In the genomic region with DNA sequence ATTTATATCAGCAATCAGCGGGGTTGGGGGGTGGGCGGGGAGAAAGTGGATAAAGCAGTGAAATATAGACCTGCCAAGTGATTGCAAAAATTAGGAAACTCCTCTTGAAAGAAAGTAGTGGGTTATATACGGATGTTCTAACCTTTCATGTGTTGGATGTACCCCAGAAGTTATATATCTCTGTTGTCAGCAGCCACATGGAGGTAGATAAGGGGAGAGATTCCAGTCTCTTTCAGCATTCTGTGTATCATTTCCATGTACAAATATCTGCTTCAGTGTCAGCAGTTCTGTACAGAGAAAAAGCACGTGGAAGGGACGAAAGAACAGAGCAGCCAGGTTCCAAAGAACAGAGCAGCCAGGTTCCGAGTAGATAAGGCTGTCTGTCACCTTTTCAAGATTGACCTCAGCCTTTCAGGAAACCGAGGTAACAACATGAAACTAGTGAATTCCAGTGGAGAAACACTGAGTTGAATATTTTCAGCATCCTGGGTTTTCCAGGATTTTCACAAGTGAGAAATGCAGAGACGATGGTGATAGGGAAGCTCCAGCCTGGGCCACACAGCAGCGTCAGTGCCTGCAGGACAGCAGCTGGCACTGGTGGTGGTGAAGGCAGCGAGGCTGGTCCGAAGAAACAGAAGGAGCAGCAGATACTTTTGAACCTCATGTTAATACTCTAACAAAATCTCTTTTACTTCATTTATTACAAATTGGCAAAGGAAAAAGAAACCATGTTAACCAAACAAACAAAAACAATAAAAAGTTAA, we compare ENCODE assay signal across 18 cellular contexts.
"Had no signal": no experiment of that assay in that cellular context is flagged by ENCODE, and none has a peak within 500 bp of the region (broad histone marks: within the 10 kb centered on the region; RNA-seq: fewer than 3 reads in every experiment).

No MANE protein-coding gene starts in this region.

- ATAC-seq: activated T-cell treated with anti-CD3 and anti-CD28 coated beads, Interleukin-2, amount 50 U/mL, for 72 hours; effector memory CD8-positive, alpha-beta T cell; left lobe of liver; stimulated activated naive B cell treated with anti-CD40 and anti-IgM and Interleukin-4, amounts not matched to agents 10 μg/mL and 1 μg/mL and 100 μg/mL, for 72 hours had no signal

- DNase-seq: activated CD4-positive, alpha-beta T cell treated with anti-CD3 and anti-CD28 coated beads, Interleukin-2, amount 10 ng/mL, durations not matched to agents 24 days and 14 days; activated CD4-positive, CD25-positive, alpha-beta regulatory T cell; activated CD8-positive, alpha-beta memory T cell treated with anti-CD3 and anti-CD28 coated beads, Interleukin-2, amount 50 U/mL, for 48 hours; activated naive CD8-positive, alpha-beta T cell treated with anti-CD3 and anti-CD28 coated beads for 36 hours; activated T-cell treated with anti-CD3 and anti-CD28 coated beads, Interleukin-2, amount 50 U/mL, for 72 hours; dermis blood vessel endothelial cell; effector memory CD8-positive, alpha-beta T cell; islet precursor cell; retina; stimulated activated CD4-positive, alpha-beta T cell treated with anti-CD3 and anti-CD28 coated beads, Interleukin-15, amount 100 ng/mL, for 24 hours; stimulated activated CD4-positive, alpha-beta T cell treated with anti-CD3 and anti-CD28 coated beads, Interleukin-4, amount 100 ng/mL, for 1 hour; stimulated activated naive B cell treated with anti-CD40 and anti-IgM and Interleukin-4, amounts not matched to agents 10 μg/mL and 1 μg/mL and 100 μg/mL, for 72 hours had no signal

- H3K9me3 ChIP-seq: breast epithelium had no signal

- H3K4me3 Mint-ChIP-seq: activated CD4-positive, alpha-beta T cell treated with anti-CD3 and anti-CD28 coated beads, Interleukin-2, amount 10 ng/mL, durations not matched to agents 24 days and 14 days; activated naive CD8-positive, alpha-beta T cell treated with anti-CD3 and anti-CD28 coated beads for 36 hours; activated T-cell treated with anti-CD3 and anti-CD28 coated beads, Interleukin-2, amount 50 U/mL, for 72 hours; effector memory CD8-positive, alpha-beta T cell; memory B cell; stimulated activated naive B cell treated with anti-CD40 and anti-IgM and Interleukin-4, amounts not matched to agents 10 μg/mL and 1 μg/mL and 100 μg/mL, for 72 hours; type B pancreatic cell had no signal

- H3K27ac Mint-ChIP-seq: activated CD4-positive, alpha-beta T cell treated with anti-CD3 and anti-CD28 coated beads, Interleukin-2, amount 10 ng/mL, durations not matched to agents 24 days and 14 days; activated naive CD8-positive, alpha-beta T cell treated with anti-CD3 and anti-CD28 coated beads for 36 hours; activated T-cell treated with anti-CD3 and anti-CD28 coated beads, Interleukin-2, amount 50 U/mL, for 72 hours; effector memory CD8-positive, alpha-beta T cell; memory B cell; stimulated activated naive B cell treated with anti-CD40 and anti-IgM and Interleukin-4, amounts not matched to agents 10 μg/mL and 1 μg/mL and 100 μg/mL, for 72 hours; type B pancreatic cell had no signal

- H3K27ac ChIP-seq: epithelial cell of prostate, SK-N-MC had no signal

- H3K27me3 ChIP-seq: breast epithelium had no signal

- H3K36me3 Mint-ChIP-seq: activated naive CD8-positive, alpha-beta T cell treated with anti-CD3 and anti-CD28 coated beads for 36 hours; memory B cell; stimulated activated naive B cell treated with anti-CD40 and anti-IgM and Interleukin-4, amounts not matched to agents 10 μg/mL and 1 μg/mL and 100 μg/mL, for 72 hours; type B pancreatic cell had no signal

- H3K9me3 Mint-ChIP-seq: activated CD4-positive, alpha-beta T cell treated with anti-CD3 and anti-CD28 coated beads, Interleukin-2, amount 10 ng/mL, durations not matched to agents 24 days and 14 days; activated naive CD8-positive, alpha-beta T cell treated with anti-CD3 and anti-CD28 coated beads for 36 hours; activated T-cell treated with anti-CD3 and anti-CD28 coated beads, Interleukin-2, amount 50 U/mL, for 72 hours; memory B cell; stimulated activated naive B cell treated with anti-CD40 and anti-IgM and Interleukin-4, amounts not matched to agents 10 μg/mL and 1 μg/mL and 100 μg/mL, for 72 hours; type B pancreatic cell had no signal

- H3K4me1 ChIP-seq: breast epithelium had no signal

- H3K27me3 Mint-ChIP-seq: activated CD4-positive, alpha-beta T cell treated with anti-CD3 and anti-CD28 coated beads, Interleukin-2, amount 10 ng/mL, durations not matched to agents 24 days and 14 days; activated naive CD8-positive, alpha-beta T cell treated with anti-CD3 and anti-CD28 coated beads for 36 hours; effector memory CD8-positive, alpha-beta T cell; type B pancreatic cell had no signal

- H3K4me3 ChIP-seq: breast epithelium, SK-N-MC had no signal

- H3K36me3 ChIP-seq: breast epithelium had no signal

- H3K4me1 Mint-ChIP-seq: activated CD4-positive, alpha-beta T cell treated with anti-CD3 and anti-CD28 coated beads, Interleukin-2, amount 10 ng/mL, durations not matched to agents 24 days and 14 days; activated naive CD8-positive, alpha-beta T cell treated with anti-CD3 and anti-CD28 coated beads for 36 hours; memory B cell; stimulated activated naive B cell treated with anti-CD40 and anti-IgM and Interleukin-4, amounts not matched to agents 10 μg/mL and 1 μg/mL and 100 μg/mL, for 72 hours had no signal
